ENCODE assay signal across 14 cellular contexts in the genomic region with DNA sequence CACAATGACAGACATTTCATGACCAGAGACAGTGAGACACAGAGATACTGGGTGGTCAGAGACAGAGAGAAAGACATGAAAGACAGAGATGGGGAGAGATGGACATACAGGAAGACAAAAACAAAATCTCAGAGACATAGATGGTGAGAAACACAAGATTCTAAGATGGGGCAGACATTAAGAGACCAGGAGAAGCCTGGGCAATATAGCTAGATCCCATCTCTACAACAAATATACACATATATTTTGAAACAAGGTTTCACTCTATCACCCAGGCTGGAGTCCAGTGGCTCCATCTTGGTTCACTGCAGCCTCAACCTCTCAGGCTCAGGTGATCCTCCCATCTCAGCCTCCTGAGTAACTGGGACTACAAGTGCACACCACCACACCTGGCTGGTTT. TPM values are rescaled to one million over a fixed set of nuclear protein-coding genes. Genes with fewer than 3 reads are reported as not detected.
A peak's percentile ranks its signal among the peaks of the same experiment; 100 is the strongest.
DNase-seq lines count a peak whose midpoint lies in the region; TF ChIP-seq lines count a peak whose summit lies in the region.
"Had no signal": no experiment of that assay in that cellular context is flagged by ENCODE, and none has a peak within 500 bp of the region (broad histone marks: within the 10 kb centered on the region; RNA-seq: fewer than 3 reads in every experiment).

No MANE protein-coding gene starts in this region.

- H3K27me3 ChIP-seq in neural cell (ENCODE audit: insufficient read depth, low read depth, low read length) (no peaks in the 10 kb centered on the region), sigmoid colon (no peaks in the 10 kb centered on the region)

- H3K4me3 Mint-ChIP-seq in T-helper 2 cell treated with Interferon-gamma antibody and Interleukin-4, amounts not matched to agents 5 μg/mL and 100 μg/mL, for 36 hours = peak overlapping the region; percentile 92
- peak overlapping the region; percentile 94 for H3K4me3 Mint-ChIP-seq in activated naive CD8-positive, alpha-beta T cell

- H3K4me2 ChIP-seq in neural cell (ENCODE audit: low read length) = no peak overlapping the region

- H4K20me1 ChIP-seq in neural cell (ENCODE audit: insufficient read depth) = no peaks in the 10 kb centered on the region

- TF ChIP-seq POLR2A in sigmoid colon (IDR thresholded peaks at IDR 0.05) = no peak

- H3K36me3 ChIP-seq in neural cell (ENCODE audit: insufficient read depth, low read length) = no peaks in the 10 kb centered on the region
- H3K36me3 ChIP-seq in sigmoid colon = no peaks in the 10 kb centered on the region

- TF ChIP-seq CTCF in neural cell (IDR thresholded peaks at IDR 0.05; ENCODE audit: poor library complexity, severe bottlenecking) (no peak), sigmoid colon (IDR thresholded peaks at IDR 0.05) (no peak)

- no peaks in the 10 kb centered on the region for H3F3A ChIP-seq in neural cell (ENCODE audit: insufficient read depth, low read length, poor library complexity, severe bottlenecking)

- peak overlapping the region; percentile 20 for H3K9ac ChIP-seq in neural cell (ENCODE audit: low read length)

- H3K27me3 Mint-ChIP-seq in T-helper 2 cell treated with Interferon-gamma antibody and Interleukin-4, amounts not matched to agents 5 μg/mL and 100 μg/mL, for 36 hours (ENCODE audit: low read depth) = no peaks in the 10 kb centered on the region
- no peaks in the 10 kb centered on the region for H3K27me3 Mint-ChIP-seq in activated naive CD8-positive, alpha-beta T cell

- no peak overlapping the region for H2AFZ ChIP-seq in neural cell (ENCODE audit: low read depth, low read length)

- H3K4me1 ChIP-seq in sigmoid colon = peaks cover 0 to 23% (median 20%) of the 10 kb centered on the region in 4 donors

- intact Hi-C loops in sigmoid colon (cut with DNase I) = no loop called here

- peaks cover 5% of the 10 kb centered on the region for H3K79me2 ChIP-seq in neural cell (replicated peaks; ENCODE audit: insufficient read depth, low read length)

- TF ChIP-seq EP300 in neural cell (conservative IDR thresholded peaks at IDR 0.05; ENCODE audit: poor library complexity, severe bottlenecking) = no peak
- no peak for TF ChIP-seq EP300 in sigmoid colon (IDR thresholded peaks at IDR 0.05)

- peaks cover 31% of the 10 kb centered on the region for H3K36me3 Mint-ChIP-seq in T-helper 2 cell treated with Interferon-gamma antibody and Interleukin-4, amounts not matched to agents 5 μg/mL and 100 μg/mL, for 36 hours (ENCODE audit: low read depth)
- peaks cover 6% of the 10 kb centered on the region for H3K36me3 Mint-ChIP-seq in activated naive CD8-positive, alpha-beta T cell

- H3K27ac ChIP-seq in neural cell (ENCODE audit: low read length) = no peak overlapping the region
- peak overlapping the region in 1 of 4 donors; percentile 98 for H3K27ac ChIP-seq in sigmoid colon

- no peaks in the 10 kb centered on the region for H3K9me2 ChIP-seq in neural cell (ENCODE audit: insufficient read depth, low read length)

- TF ChIP-seq RAD21 in neural cell (conservative IDR thresholded peaks at IDR 0.05) = no peak

- peak overlapping the region; percentile 0; the same call in 1 of the 2 replicates for H3K4me3 ChIP-seq in Jurkat, Clone E6-1 (ENCODE audit: low read length)
- H3K4me3 ChIP-seq in neural cell (ENCODE audit: low read length) = peak overlapping the region; percentile 98
- H3K4me3 ChIP-seq in sigmoid colon = no peak overlapping the region

- H3K27ac Mint-ChIP-seq in T-helper 2 cell treated with Interferon-gamma antibody and Interleukin-4, amounts not matched to agents 5 μg/mL and 100 μg/mL, for 36 hours = peak overlapping the region; percentile 98
- peak overlapping the region; percentile 75 for H3K27ac Mint-ChIP-seq in activated naive CD8-positive, alpha-beta T cell

- H3K9me3 Mint-ChIP-seq in T-helper 2 cell treated with Interferon-gamma antibody and Interleukin-4, amounts not matched to agents 5 μg/mL and 100 μg/mL, for 36 hours = no peaks in the 10 kb centered on the region
- H3K9me3 Mint-ChIP-seq in activated naive CD8-positive, alpha-beta T cell (ENCODE audit: low read depth) = no peaks in the 10 kb centered on the region

- no peak for DNase-seq in T-helper 2 cell treated with Interferon-gamma antibody and Interleukin-4, amounts not matched to agents 5 μg/mL and 100 μg/mL, for 36 hours (ENCODE audit: low spot score)
- no peak for DNase-seq in T-helper 2 cell
- DNase-seq in Jurkat, Clone E6-1 (ENCODE audit: low read depth, low spot score) = no peak
- DNase-seq in cerebellar cortex (ENCODE audit: low spot score) = no peak
- DNase-seq in sigmoid colon = no peak
- DNase-seq in iPS-NIHi7 (ENCODE audit: extremely low spot score) = no peak
- DNase-seq: activated effector memory CD4-positive, alpha-beta T cell treated with Interleukin-2 at 50 U/mL for 16 hours; head of caudate nucleus; NCI-H1436; NCI-H524 treated with DMSO at 0.1 percent for 48 hours; Right ventricle myocardium superior had no signal

- peaks cover 40% of the 10 kb centered on the region for H3K4me1 Mint-ChIP-seq in T-helper 2 cell treated with Interferon-gamma antibody and Interleukin-4, amounts not matched to agents 5 μg/mL and 100 μg/mL, for 36 hours (ENCODE audit: low read depth)
- peaks cover 52% of the 10 kb centered on the region for H3K4me1 Mint-ChIP-seq in activated naive CD8-positive, alpha-beta T cell (ENCODE audit: low read depth)

- no peaks in the 10 kb centered on the region for H3K9me3 ChIP-seq in neural cell (ENCODE audit: low read length)
- no peaks in the 10 kb centered on the region for H3K9me3 ChIP-seq in sigmoid colon

TF ChIP-seq in neural cell, 6 proteins besides CTCF, POLR2A, EP300 and RAD21:
- TF ChIP-seq MXI1 (conservative IDR thresholded peaks at IDR 0.05; ENCODE audit: poor library complexity, severe bottlenecking) (no peak), POLR2AphosphoS5 (IDR thresholded peaks at IDR 0.05) (no peak), TAF1 (IDR thresholded peaks at IDR 0.05; ENCODE audit: low read depth) (no peak), SMC3 (conservative IDR thresholded peaks at IDR 0.05; ENCODE audit: poor library complexity) (no peak), EZH2 (IDR thresholded peaks at IDR 0.05; ENCODE audit: borderline replicate concordance, insufficient read depth, low read length, poor library complexity, severe bottlenecking) (no peak)
- TF ChIP-seq, protein P1, sequence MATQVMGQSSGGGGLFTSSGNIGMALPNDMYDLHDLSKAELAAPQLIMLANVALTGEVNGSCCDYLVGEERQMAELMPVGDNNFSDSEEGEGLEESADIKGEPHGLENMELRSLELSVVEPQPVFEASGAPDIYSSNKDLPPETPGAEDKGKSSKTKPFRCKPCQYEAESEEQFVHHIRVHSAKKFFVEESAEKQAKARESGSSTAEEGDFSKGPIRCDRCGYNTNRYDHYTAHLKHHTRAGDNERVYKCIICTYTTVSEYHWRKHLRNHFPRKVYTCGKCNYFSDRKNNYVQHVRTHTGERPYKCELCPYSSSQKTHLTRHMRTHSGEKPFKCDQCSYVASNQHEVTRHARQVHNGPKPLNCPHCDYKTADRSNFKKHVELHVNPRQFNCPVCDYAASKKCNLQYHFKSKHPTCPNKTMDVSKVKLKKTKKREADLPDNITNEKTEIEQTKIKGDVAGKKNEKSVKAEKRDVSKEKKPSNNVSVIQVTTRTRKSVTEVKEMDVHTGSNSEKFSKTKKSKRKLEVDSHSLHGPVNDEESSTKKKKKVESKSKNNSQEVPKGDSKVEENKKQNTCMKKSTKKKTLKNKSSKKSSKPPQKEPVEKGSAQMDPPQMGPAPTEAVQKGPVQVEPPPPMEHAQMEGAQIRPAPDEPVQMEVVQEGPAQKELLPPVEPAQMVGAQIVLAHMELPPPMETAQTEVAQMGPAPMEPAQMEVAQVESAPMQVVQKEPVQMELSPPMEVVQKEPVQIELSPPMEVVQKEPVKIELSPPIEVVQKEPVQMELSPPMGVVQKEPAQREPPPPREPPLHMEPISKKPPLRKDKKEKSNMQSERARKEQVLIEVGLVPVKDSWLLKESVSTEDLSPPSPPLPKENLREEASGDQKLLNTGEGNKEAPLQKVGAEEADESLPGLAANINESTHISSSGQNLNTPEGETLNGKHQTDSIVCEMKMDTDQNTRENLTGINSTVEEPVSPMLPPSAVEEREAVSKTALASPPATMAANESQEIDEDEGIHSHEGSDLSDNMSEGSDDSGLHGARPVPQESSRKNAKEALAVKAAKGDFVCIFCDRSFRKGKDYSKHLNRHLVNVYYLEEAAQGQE (IDR thresholded peaks at IDR 0.05; ENCODE audit: borderline replicate concordance) = no peak

RNA-seq across cellular contexts. Expression of a gene that starts 2.3 kb away (rescaled TPM):
- polyA plus RNA-seq in Jurkat, Clone E6-1 (2012; ENCODE audit: insufficient read depth, insufficient read length) = 235 TPM
- polyA plus RNA-seq in neural cell = 0.38 TPM in 1 of 2 replicates, not detected in the other
- polyA minus RNA-seq in neural cell = 0.81 TPM in 1 of 2 replicates, not detected in the other
- total RNA-seq in sigmoid colon = 1 to 10 TPM in 3 of 4 donors, under 1 TPM in 1; 0.82 to 5.8 (median 1.9) TPM
- 10 to 100 TPM in 1 of 3 donors, 1 to 10 TPM in 2; 1.2 to 46.6 (median 2.4) TPM for polyA plus RNA-seq in sigmoid colon

RNA-seq across cellular contexts. Expression of a gene that starts 5.5 kb away (rescaled TPM):
- not detected for polyA plus RNA-seq in Jurkat, Clone E6-1 (2012; ENCODE audit: insufficient read depth, insufficient read length)
- polyA plus RNA-seq in neural cell (not detected in 2 replicates), sigmoid colon (not detected)
- polyA minus RNA-seq in neural cell = not detected in 2 replicates
- not detected for total RNA-seq in sigmoid colon
- total RNA-seq: epithelial cell of proximal tubule, Right ventricle myocardium superior had no signal

RNA-seq across cellular contexts. Expression of a gene that starts 9.8 kb away (rescaled TPM):
- polyA plus RNA-seq in Jurkat, Clone E6-1 (2012; ENCODE audit: insufficient read depth, insufficient read length) = 43.3 TPM
- polyA plus RNA-seq in neural cell (24.1 and 32.5 TPM in 2 replicates), sigmoid colon (10 to 100 TPM; 24.6 to 38.3 (median 25.0) TPM)
- polyA minus RNA-seq in neural cell = 40.5 and 44.6 TPM in 2 replicates
- 10 to 100 TPM; 14.5 to 25.2 (median 19.2) TPM for total RNA-seq in sigmoid colon

RNA-seq across cellular contexts. Expression of a gene that starts 15.1 kb away (rescaled TPM):
- polyA plus RNA-seq in Jurkat, Clone E6-1 (2012; ENCODE audit: insufficient read depth, insufficient read length) = 13.1 TPM
- polyA plus RNA-seq in neural cell (42.3 and 48.9 TPM in 2 replicates), sigmoid colon (1 to 10 TPM; 2.4 to 5.9 (median 2.8) TPM)
- 74.0 and 82.3 TPM in 2 replicates for polyA minus RNA-seq in neural cell
- 10 to 100 TPM in 3 of 4 donors, 1 to 10 TPM in 1; 8.1 to 12.8 (median 11.4) TPM for total RNA-seq in sigmoid colon

RNA-seq across cellular contexts. Expression of a gene that starts 25.0 kb away (rescaled TPM):
- 51.6 TPM for polyA plus RNA-seq in Jurkat, Clone E6-1 (2012; ENCODE audit: insufficient read depth, insufficient read length)
- 76.3 and 83.3 TPM in 2 replicates for polyA plus RNA-seq in neural cell
- 55.1 and 61.6 TPM in 2 replicates for polyA minus RNA-seq in neural cell
- total RNA-seq in sigmoid colon = 10 to 100 TPM; 29.9 to 57.3 (median 43.0) TPM
- polyA plus RNA-seq in sigmoid colon = 10 to 100 TPM; 45.0 to 51.8 (median 48.0) TPM

Comparison
In these comparisons a context has a peak if more than half of its experiments do, and no peak if none do; other contexts are left out.
1. H3K4me3 ChIP-seq: peak in Jurkat, Clone E6-1 (single experiment) and neural cell (single experiment); none in sigmoid colon (0 of 4).